ENCODE assay signal across 19 cellular contexts in genomic region chr13:62678039-62678438, GRCh38.
"Had no signal": no experiment of that assay in that cellular context is flagged by ENCODE, and none has a peak within 500 bp of the region (broad histone marks: within the 10 kb centered on the region; RNA-seq: fewer than 3 reads in every experiment).

No MANE protein-coding gene starts in this region.

- DNase-seq: activated CD4-positive, alpha-beta memory T cell treated with anti-CD3 and anti-CD28 coated beads for 36 hours; activated CD4-positive, alpha-beta T cell treated with anti-CD3 and anti-CD28 coated beads for 1 hour; activated gamma-delta T cell; activated T-cell treated with anti-CD3 and anti-CD28 coated beads, Interleukin-2, amount 50 U/mL, for 4 hours; amygdala; endodermal cell; erythroblast; hypothalamus; kidney glomerular epithelial cell; naive B cell; stimulated activated CD4-positive, alpha-beta T cell treated with anti-CD3 and anti-CD28 coated beads, Interleukin-4, amount 100 ng/mL, for 1 hour; stimulated activated CD8-positive, alpha-beta memory T cell treated with anti-CD3 and anti-CD28 coated beads, Interleukin-4, amount 100 ng/mL, for 48 hours; stimulated activated naive CD8-positive, alpha-beta T cell treated with anti-CD3 and anti-CD28 coated beads, Interleukin-15, Interleukin-2, amounts not matched to agents 100 U/mL and 50 U/mL, for 24 hours; upper lobe of left lung had no signal

- H3K27me3 ChIP-seq: suprapubic skin, upper lobe of left lung had no signal

- H3K4me1 ChIP-seq: parathyroid adenoma, suprapubic skin, upper lobe of left lung had no signal

- H3K4me3 ChIP-seq: suprapubic skin, upper lobe of left lung had no signal

- H3K36me3 Mint-ChIP-seq: activated CD4-positive, alpha-beta memory T cell treated with anti-CD3 and anti-CD28 coated beads for 36 hours; activated naive CD8-positive, alpha-beta T cell; brain; naive B cell had no signal

- ATAC-seq: activated T-cell treated with anti-CD3 and anti-CD28 coated beads, Interleukin-2, amount 50 U/mL, for 4 hours; stimulated activated naive CD8-positive, alpha-beta T cell treated with anti-CD3 and anti-CD28 coated beads, Interleukin-15, Interleukin-2, amounts not matched to agents 100 U/mL and 50 U/mL, for 24 hours had no signal

- H3K9me3 ChIP-seq: suprapubic skin, upper lobe of left lung had no signal

- H3K4me3 Mint-ChIP-seq: activated CD4-positive, alpha-beta memory T cell treated with anti-CD3 and anti-CD28 coated beads for 36 hours; activated naive CD8-positive, alpha-beta T cell; activated T-cell treated with anti-CD3 and anti-CD28 coated beads, Interleukin-2, amount 50 U/mL, for 4 hours; brain; central memory CD8-positive, alpha-beta T cell; endodermal cell; naive B cell had no signal

- H3K79me2 ChIP-seq: parathyroid adenoma had no signal

- H3K4me1 Mint-ChIP-seq: brain; central memory CD8-positive, alpha-beta T cell; naive B cell had no signal

- H3K27ac Mint-ChIP-seq: activated CD4-positive, alpha-beta memory T cell treated with anti-CD3 and anti-CD28 coated beads for 36 hours; activated naive CD8-positive, alpha-beta T cell; brain; endodermal cell; naive B cell had no signal

- H3K27ac ChIP-seq: parathyroid adenoma, suprapubic skin, upper lobe of left lung had no signal

- H3K9ac ChIP-seq: parathyroid adenoma had no signal

- H2AFZ ChIP-seq: parathyroid adenoma had no signal

- H3K27me3 Mint-ChIP-seq: activated CD4-positive, alpha-beta memory T cell treated with anti-CD3 and anti-CD28 coated beads for 36 hours; activated naive CD8-positive, alpha-beta T cell; brain; central memory CD8-positive, alpha-beta T cell; naive B cell had no signal

- H3K36me3 ChIP-seq: suprapubic skin, upper lobe of left lung had no signal
